Comparison of ENCODE assay signal across 18 cellular contexts in genomic region chr6:158059108-158059507, GRCh38.
A peak's percentile ranks its signal among the peaks of the same experiment; 100 is the strongest.
DNase-seq lines count a peak whose midpoint lies in the region; ATAC-seq and TF ChIP-seq lines count a peak whose summit lies in the region.
"Had no signal": no experiment of that assay in that cellular context is flagged by ENCODE, and none has a peak within 500 bp of the region (broad histone marks: within the 10 kb centered on the region; RNA-seq: fewer than 3 reads in every experiment).

No MANE protein-coding gene starts in this region.

- intact Hi-C loops in left ventricle myocardium inferior (cut with micrococcal nuclease) (no loop called here), left cardiac atrium (cut with DNase I) (no loop called here)
- intact Hi-C loops in activated T-helper 1 cell treated with anti-CD3 and anti-CD28 coated beads, Interleukin-12 subunit alpha, Interleukin-12 subunit beta, Interleukin-2, Interleukin-4 antibody, amounts not matched to agents 30 ng/mL and 10 ng/mL and 1 ng/mL, durations not matched to agents 14 hours and 24 hours and 36 hours (cut with micrococcal nuclease) = no loop called here
- intact Hi-C loops in naive thymus-derived CD4-positive, alpha-beta T cell (cut with micrococcal nuclease) = no loop called here

- H3K36me3 Mint-ChIP-seq in activated T-helper 1 cell treated with anti-CD3 and anti-CD28 coated beads, Interleukin-12 subunit alpha, Interleukin-12 subunit beta, Interleukin-2, Interleukin-4 antibody, amounts not matched to agents 30 ng/mL and 10 ng/mL and 1 ng/mL, durations not matched to agents 14 hours and 24 hours and 36 hours (ENCODE audit: low read depth) = peaks cover 16% of the 10 kb centered on the region
- peaks cover 0 to 27% (median 2%) of the 10 kb centered on the region in 5 donors for H3K36me3 Mint-ChIP-seq in naive thymus-derived CD4-positive, alpha-beta T cell
- no peaks in the 10 kb centered on the region for H3K36me3 Mint-ChIP-seq in type B pancreatic cell

- H3K27me3 ChIP-seq in left ventricle myocardium inferior (ENCODE audit: low read depth) = no peaks in the 10 kb centered on the region
- H3K27me3 ChIP-seq in naive thymus-derived CD4-positive, alpha-beta T cell (ENCODE audit: control insufficient read depth in 2 of 2, insufficient read depth in 2 of 2, low read length in 2 of 2) = no peaks in the 10 kb centered on the region
- H3K27me3 ChIP-seq: tibial nerve had no signal

- peak overlapping the region; percentile 23 for H3K27ac Mint-ChIP-seq in activated T-helper 1 cell treated with anti-CD3 and anti-CD28 coated beads, Interleukin-12 subunit alpha, Interleukin-12 subunit beta, Interleukin-2, Interleukin-4 antibody, amounts not matched to agents 30 ng/mL and 10 ng/mL and 1 ng/mL, durations not matched to agents 14 hours and 24 hours and 36 hours
- peak overlapping the region in 7 of 9 donors; percentile 36 to 89 (median 70) for H3K27ac Mint-ChIP-seq in naive thymus-derived CD4-positive, alpha-beta T cell
- H3K27ac Mint-ChIP-seq in type B pancreatic cell = no peak overlapping the region

- ATAC-seq in left cardiac atrium (no peak), esophagus mucosa (no peak)
- ATAC-seq in naive thymus-derived CD4-positive, alpha-beta T cell = no peak

- H3K36me3 ChIP-seq in left ventricle myocardium inferior = peaks cover 42% of the 10 kb centered on the region
- H3K36me3 ChIP-seq in naive thymus-derived CD4-positive, alpha-beta T cell (ENCODE audit: control insufficient read depth in 2 of 3, insufficient read depth in 3 of 3, low read length in 3 of 3) = peaks cover 0 to 35% (median 5%) of the 10 kb centered on the region in 3 experiments

- peaks cover 45% of the 10 kb centered on the region for H3K4me1 Mint-ChIP-seq in activated T-helper 1 cell treated with anti-CD3 and anti-CD28 coated beads, Interleukin-12 subunit alpha, Interleukin-12 subunit beta, Interleukin-2, Interleukin-4 antibody, amounts not matched to agents 30 ng/mL and 10 ng/mL and 1 ng/mL, durations not matched to agents 14 hours and 24 hours and 36 hours (ENCODE audit: low read depth)
- H3K4me1 Mint-ChIP-seq in naive thymus-derived CD4-positive, alpha-beta T cell = peaks cover 16 to 36% (median 31%) of the 10 kb centered on the region in 7 donors
- peaks cover 6% of the 10 kb centered on the region for H3K4me1 Mint-ChIP-seq in type B pancreatic cell (ENCODE audit: unreplicated experiment)

- TF ChIP-seq CTCF in left ventricle myocardium inferior (IDR thresholded peaks at IDR 0.05; ENCODE audit: borderline replicate concordance) (no peak), type B pancreatic cell (conservative IDR thresholded peaks at IDR 0.05) (no peak)

- CTCF ChIA-PET in naive thymus-derived CD4-positive, alpha-beta T cell (lab: Charles Lee) = interaction anchor here (1.8 to 2.5 kb wide), 2 partner anchors 12 to 33 kb away, joined by 12 to 20 read pairs; no protein-coding TSS in a partner anchor

- DNase-seq in left ventricle myocardium inferior = peak; percentile 13
- DNase-seq in left cardiac atrium = no peak
- DNase-seq in activated T-helper 1 cell treated with anti-CD3 and anti-CD28 coated beads, Interleukin-12 subunit alpha, Interleukin-12 subunit beta, Interleukin-2, Interleukin-4 antibody, amounts not matched to agents 30 ng/mL and 10 ng/mL and 1 ng/mL, durations not matched to agents 14 hours and 24 hours and 36 hours (ENCODE audit: low spot score) = no peak
- no peak for DNase-seq in naive thymus-derived CD4-positive, alpha-beta T cell
- no peak for DNase-seq in AG20443 (ENCODE audit: low spot score)
- no peak for DNase-seq in type B pancreatic cell (ENCODE audit: extremely low spot score, unreplicated experiment)
- DNase-seq in GM19238 (ENCODE audit: insufficient read length, low spot score) = no peak
- DNase-seq: activated CD4-positive, alpha-beta T cell treated with anti-CD3 and anti-CD28 coated beads, Interleukin-2, amount 50 U/mL, for 1 hour; activated naive CD4-positive, alpha-beta T cell treated with anti-CD3 and anti-CD28 coated beads, Interleukin-2, amount 50 U/mL, for 16 hours; activated T-cell treated with anti-CD3 and anti-CD28 coated beads for 4 hours; COR-L47; GOT3; head of caudate nucleus; immature natural killer cell; NCI-H2227 treated with DMSO at 0.1 percent for 48 hours; RPMI8226 had no signal

- H3K4me3 ChIP-seq in left ventricle myocardium inferior = no peak overlapping the region
- no peak overlapping the region for H3K4me3 ChIP-seq in naive thymus-derived CD4-positive, alpha-beta T cell (ENCODE audit: low read length)
- H3K4me3 ChIP-seq: tibial nerve had no signal

- H3K4me1 ChIP-seq in left ventricle myocardium inferior = peaks cover 30% of the 10 kb centered on the region
- H3K4me1 ChIP-seq in naive thymus-derived CD4-positive, alpha-beta T cell (ENCODE audit: control insufficient read depth in 2 of 2, insufficient read depth in 2 of 2, low read length in 2 of 2) = peaks cover 3 to 21% of the 10 kb centered on the region in 2 donors

- H3K4me3 Mint-ChIP-seq in activated T-helper 1 cell treated with anti-CD3 and anti-CD28 coated beads, Interleukin-12 subunit alpha, Interleukin-12 subunit beta, Interleukin-2, Interleukin-4 antibody, amounts not matched to agents 30 ng/mL and 10 ng/mL and 1 ng/mL, durations not matched to agents 14 hours and 24 hours and 36 hours = no peak overlapping the region
- peak overlapping the region in 3 of 10 donors; percentile 33 to 46 (median 33) for H3K4me3 Mint-ChIP-seq in naive thymus-derived CD4-positive, alpha-beta T cell
- no peak overlapping the region for H3K4me3 Mint-ChIP-seq in type B pancreatic cell
- H3K4me3 Mint-ChIP-seq: immature natural killer cell had no signal

- H3K27me3 Mint-ChIP-seq in activated T-helper 1 cell treated with anti-CD3 and anti-CD28 coated beads, Interleukin-12 subunit alpha, Interleukin-12 subunit beta, Interleukin-2, Interleukin-4 antibody, amounts not matched to agents 30 ng/mL and 10 ng/mL and 1 ng/mL, durations not matched to agents 14 hours and 24 hours and 36 hours (ENCODE audit: insufficient read depth) = no peaks in the 10 kb centered on the region
- no peaks in the 10 kb centered on the region for H3K27me3 Mint-ChIP-seq in naive thymus-derived CD4-positive, alpha-beta T cell
- no peaks in the 10 kb centered on the region for H3K27me3 Mint-ChIP-seq in type B pancreatic cell

- H3K9me3 Mint-ChIP-seq in activated T-helper 1 cell treated with anti-CD3 and anti-CD28 coated beads, Interleukin-12 subunit alpha, Interleukin-12 subunit beta, Interleukin-2, Interleukin-4 antibody, amounts not matched to agents 30 ng/mL and 10 ng/mL and 1 ng/mL, durations not matched to agents 14 hours and 24 hours and 36 hours = peaks cover under 1% of the 10 kb centered on the region
- H3K9me3 Mint-ChIP-seq in naive thymus-derived CD4-positive, alpha-beta T cell = peaks cover 0 to under 1% (median 0%) of the 10 kb centered on the region in 11 donors
- H3K9me3 Mint-ChIP-seq in type B pancreatic cell = no peaks in the 10 kb centered on the region
- H3K9me3 Mint-ChIP-seq: immature natural killer cell had no signal

- peaks cover 6% of the 10 kb centered on the region for H3K9me3 ChIP-seq in left ventricle myocardium inferior (replicated peaks)
- no peaks in the 10 kb centered on the region for H3K9me3 ChIP-seq in naive thymus-derived CD4-positive, alpha-beta T cell (ENCODE audit: control insufficient read depth in 2 of 3, low read length in 3 of 3)

- POLR2A ChIA-PET in naive thymus-derived CD4-positive, alpha-beta T cell (lab: Charles Lee) = interaction anchor here (1.3 to 1.5 kb wide), 2 partner anchors 75 to 79 kb away, joined by 3 to 6 read pairs; no protein-coding TSS in a partner anchor

- H3K27ac ChIP-seq in left ventricle myocardium inferior (replicated peaks) = peak overlapping the region; percentile 88
- H3K27ac ChIP-seq in naive thymus-derived CD4-positive, alpha-beta T cell (ENCODE audit: low read depth, low read length) = no peak overlapping the region
